ENCODE assay signal across 15 cellular contexts in the genomic region with DNA sequence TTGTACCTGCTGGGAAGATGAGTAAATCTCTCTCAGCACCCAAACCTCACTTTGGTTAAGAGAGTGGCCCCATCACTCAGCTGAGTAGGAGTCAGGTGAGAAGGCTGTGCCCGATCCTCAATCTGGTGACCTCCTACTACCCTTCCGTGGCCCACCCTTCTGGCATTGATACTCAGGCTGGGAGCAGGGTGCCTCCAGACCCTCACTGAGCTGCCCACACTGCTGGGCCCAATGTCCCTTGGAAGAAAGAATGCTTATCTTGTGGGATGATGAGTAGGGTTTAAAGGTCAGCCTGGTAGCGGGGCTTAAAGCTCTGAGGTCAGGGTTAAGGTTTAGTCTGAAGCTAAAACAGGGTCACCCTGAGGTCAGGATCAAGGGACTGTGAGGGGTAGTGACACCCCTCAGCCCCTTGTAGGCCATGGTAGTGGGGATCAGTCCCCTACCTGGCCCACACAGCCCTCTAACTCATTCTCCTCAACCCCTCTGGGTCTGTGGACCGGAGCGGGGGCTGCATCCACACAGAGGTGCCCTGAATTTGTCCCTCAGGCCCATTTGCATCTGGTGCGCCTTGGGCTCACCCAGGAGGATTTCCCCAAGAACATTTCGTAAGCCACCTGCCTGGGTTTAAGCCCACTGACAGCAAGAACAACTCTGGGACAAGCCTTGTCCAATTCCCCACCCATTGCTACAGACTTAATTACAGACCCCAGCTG.
"Had no signal": no experiment of that assay in that cellular context is flagged by ENCODE, and none has a peak within 500 bp of the region (broad histone marks: within the 10 kb centered on the region; RNA-seq: fewer than 3 reads in every experiment).

No MANE protein-coding gene starts in this region.

- H3K27ac Mint-ChIP-seq: activated B cell treated with CpG ODN at 0.5 μM for 24 hours; activated CD8-positive, alpha-beta T cell treated with anti-CD3 and anti-CD28 coated beads, Interleukin-2, amount 10 ng/mL, durations not matched to agents 7 days and 5 days; activated naive CD4-positive, alpha-beta T cell treated with anti-CD3 and anti-CD28 coated beads for 36 hours; activated naive CD8-positive, alpha-beta T cell treated with anti-CD3 and anti-CD28 coated beads, Interleukin-2, amount 50 U/mL, for 24 hours; nephron; stimulated activated effector memory CD8-positive, alpha-beta T cell treated with anti-CD3 and anti-CD28 coated beads, Interleukin-12 subunit alpha, Interleukin-12 subunit beta, amount 100 ng/mL, for 72 hours had no signal

- DNase-seq: activated B cell treated with CpG ODN at 0.5 μM for 24 hours; activated CD4-positive, alpha-beta T cell treated with anti-CD3 and anti-CD28 coated beads for 48 hours; activated CD8-positive, alpha-beta T cell treated with anti-CD3 and anti-CD28 coated beads, Interleukin-2, amount 10 ng/mL, durations not matched to agents 7 days and 5 days; activated naive CD4-positive, alpha-beta T cell treated with anti-CD3 and anti-CD28 coated beads for 36 hours; activated naive CD8-positive, alpha-beta T cell treated with anti-CD3 and anti-CD28 coated beads, Interleukin-2, amount 50 U/mL, for 24 hours; activated T-cell treated with anti-CD3 and anti-CD28 coated beads for 4 hours; kidney; left ventricle myocardium superior; mesendoderm; stimulated activated CD4-positive, alpha-beta T cell treated with anti-CD3 and anti-CD28 coated beads, Interleukin-12 subunit alpha, Interleukin-12 subunit beta, amount 100 ng/mL, for 4 hours; thyroid gland had no signal

- H3K9me3 ChIP-seq: ascending aorta, SJSA1, thyroid gland had no signal

- H3K27ac ChIP-seq: ascending aorta, SJSA1, thyroid gland had no signal

- ATAC-seq: activated CD8-positive, alpha-beta T cell treated with anti-CD3 and anti-CD28 coated beads, Interleukin-2, amount 10 ng/mL, durations not matched to agents 7 days and 5 days; activated naive CD8-positive, alpha-beta T cell treated with anti-CD3 and anti-CD28 coated beads, Interleukin-2, amount 50 U/mL, for 24 hours; left ventricle myocardium superior; stimulated activated effector memory CD8-positive, alpha-beta T cell treated with anti-CD3 and anti-CD28 coated beads, Interleukin-12 subunit alpha, Interleukin-12 subunit beta, amount 100 ng/mL, for 72 hours had no signal

- H3K36me3 Mint-ChIP-seq: stimulated activated effector memory CD8-positive, alpha-beta T cell treated with anti-CD3 and anti-CD28 coated beads, Interleukin-12 subunit alpha, Interleukin-12 subunit beta, amount 100 ng/mL, for 72 hours had no signal

- H3K36me3 ChIP-seq: ascending aorta, SJSA1, thyroid gland had no signal

- H3K4me3 Mint-ChIP-seq: activated B cell treated with CpG ODN at 0.5 μM for 24 hours; activated CD8-positive, alpha-beta T cell treated with anti-CD3 and anti-CD28 coated beads, Interleukin-2, amount 10 ng/mL, durations not matched to agents 7 days and 5 days; activated naive CD4-positive, alpha-beta T cell treated with anti-CD3 and anti-CD28 coated beads for 36 hours; activated naive CD8-positive, alpha-beta T cell treated with anti-CD3 and anti-CD28 coated beads, Interleukin-2, amount 50 U/mL, for 24 hours; nephron; stimulated activated effector memory CD8-positive, alpha-beta T cell treated with anti-CD3 and anti-CD28 coated beads, Interleukin-12 subunit alpha, Interleukin-12 subunit beta, amount 100 ng/mL, for 72 hours had no signal

- H3K4me1 Mint-ChIP-seq: activated B cell treated with CpG ODN at 0.5 μM for 24 hours; activated naive CD8-positive, alpha-beta T cell treated with anti-CD3 and anti-CD28 coated beads, Interleukin-2, amount 50 U/mL, for 24 hours; nephron; stimulated activated effector memory CD8-positive, alpha-beta T cell treated with anti-CD3 and anti-CD28 coated beads, Interleukin-12 subunit alpha, Interleukin-12 subunit beta, amount 100 ng/mL, for 72 hours had no signal

- H3K4me3 ChIP-seq: ascending aorta, SJSA1, thyroid gland had no signal

- H3K27me3 ChIP-seq: ascending aorta, SJSA1, thyroid gland had no signal

- H3K4me1 ChIP-seq: ascending aorta, SJSA1, thyroid gland had no signal

- H3K27me3 Mint-ChIP-seq: activated naive CD8-positive, alpha-beta T cell treated with anti-CD3 and anti-CD28 coated beads, Interleukin-2, amount 50 U/mL, for 24 hours had no signal

- H3K9me3 Mint-ChIP-seq: activated B cell treated with CpG ODN at 0.5 μM for 24 hours; activated naive CD4-positive, alpha-beta T cell treated with anti-CD3 and anti-CD28 coated beads for 36 hours; activated naive CD8-positive, alpha-beta T cell treated with anti-CD3 and anti-CD28 coated beads, Interleukin-2, amount 50 U/mL, for 24 hours; nephron; stimulated activated effector memory CD8-positive, alpha-beta T cell treated with anti-CD3 and anti-CD28 coated beads, Interleukin-12 subunit alpha, Interleukin-12 subunit beta, amount 100 ng/mL, for 72 hours had no signal
